ENCODE assay signal across 8 cellular contexts in genomic region chr4:4386296-4386735, GRCh38. TPM values are rescaled to one million over a fixed set of nuclear protein-coding genes. Genes with fewer than 3 reads are reported as not detected.
DNase-seq lines count a peak whose midpoint lies in the region; TF ChIP-seq lines count a peak whose summit lies in the region.

No MANE protein-coding gene starts in this region.

- H3K4me1 ChIP-seq in mesodermal cell (ENCODE audit: control insufficient read depth, insufficient read depth, low read length, poor library complexity, severe bottlenecking): peaks cover 3% of the 10 kb centered on the region
- H3K4me1 ChIP-seq in tibial nerve: peaks cover 0 to 34% (median 18%) of the 10 kb centered on the region in 4 donors

- peaks cover 42% of the 10 kb centered on the region for H3K27me3 Mint-ChIP-seq in brain

- in situ Hi-C loops in KBM-7 (cut with MboI; ENCODE audit: low pct_unique_long_range_greater_than_20kb, low sequenced_read_pairs): no loop called here

- 0 to 1% methylated on average over 18 to 36 of the region's 36 CpGs for WGBS in mesodermal cell (ENCODE audit: insufficient coverage in 2 of 2), 2 experiments
- WGBS in tibial nerve, 2 donors: 0 to 1% methylated on average over 33 to 35 of the region's 36 CpGs

- TF ChIP-seq CTCF in brain (conservative IDR thresholded peaks at IDR 0.05) (no peak), tibial nerve (IDR thresholded peaks at IDR 0.05) (no peak)

- TF ChIP-seq POLR2A in tibial nerve (IDR thresholded peaks at IDR 0.05): no peak

- H3K27me3 ChIP-seq in tibial nerve: peaks cover 0 to 74% of the 10 kb centered on the region in 2 donors

- DNase-seq in DMS79 treated with DMSO at 0.1 percent for 48 hours (lab: John Stamatoyannopoulos, UW) (peak; percentile 3), NCI-H526 (lab: John Stamatoyannopoulos, UW) (peak; percentile 68 to 87), tibial nerve (ENCODE audit: low spot score in 2 of 2) (no peak), COLO668 (lab: John Stamatoyannopoulos, UW; ENCODE audit: unreplicated experiment) (no peak), KBM-7 (no peak), midbrain (lab: John Stamatoyannopoulos, UW) (no peak)

- H3K36me3 ChIP-seq in mesodermal cell (ENCODE audit: control insufficient read depth, insufficient read depth, low read length) (no peaks in the 10 kb centered on the region), tibial nerve (no peaks in the 10 kb centered on the region)

- peaks cover 43% of the 10 kb centered on the region for H3K4me1 Mint-ChIP-seq in brain

- peak overlapping the region in 4 of 5 experiments; percentile 88 to 98 (median 96) for H3K27ac Mint-ChIP-seq in brain

- H3K4me3 ChIP-seq in mesodermal cell (ENCODE audit: extremely low read depth, insufficient read depth, low read length, poor library complexity, severe bottlenecking) (peak overlapping the region; percentile 50), tibial nerve (peak overlapping the region; percentile 2 to 55 (median 31))

- peaks cover 0 to 2% (median 0%) of the 10 kb centered on the region in 5 experiments for H3K9me3 Mint-ChIP-seq in brain

- H3K4me3 Mint-ChIP-seq in brain: peak overlapping the region; percentile 89 to 95 (median 90)

- H3K36me3 Mint-ChIP-seq in brain: peaks cover 9% of the 10 kb centered on the region

- H3K9me3 ChIP-seq in mesodermal cell (ENCODE audit: control insufficient read depth, low read length): no peaks in the 10 kb centered on the region
- H3K9me3 ChIP-seq in tibial nerve: no peaks in the 10 kb centered on the region

- H3K27ac ChIP-seq in mesodermal cell (ENCODE audit: low read depth, low read length, severe bottlenecking) (no peak overlapping the region), tibial nerve (no peak overlapping the region)

- no peak for TF ChIP-seq EP300 in tibial nerve (IDR thresholded peaks at IDR 0.05)

RNA-seq across cellular contexts. Expression of gene NSG1, which starts 0.6 kb away (rescaled TPM):
- polyA plus RNA-seq in brain (ENCODE audit: insufficient read depth, low read depth, low replicate concordance): 267 TPM
- polyA plus RNA-seq in mesodermal cell (2013, experiment 1 of 2): 4.8 TPM
- 7.0 TPM for polyA plus RNA-seq in mesodermal cell (2013, experiment 2 of 2)
- 1 to 10 TPM in 3 of 4 donors, under 1 TPM in 1; 0.44 to 6.5 (median 3.6) TPM for total RNA-seq in tibial nerve

Comparison
In these comparisons a context has a peak if more than half of its experiments do, and no peak if none do; other contexts are left out.
1. DNase-seq: peak in DMS79 treated with DMSO at 0.1 percent for 48 hours (single experiment) and NCI-H526 (2 of 2); none in tibial nerve (0 of 2), COLO668 (single experiment), KBM-7 (single experiment) and midbrain (single experiment).